9 cellular contexts compared by ENCODE assay signal in genomic region chr3:65963787-65964707, GRCh38.
DNase-seq lines count a peak whose midpoint lies in the region; ATAC-seq and TF ChIP-seq lines count a peak whose summit lies in the region.
"Had no signal": no experiment of that assay in that cellular context is flagged by ENCODE, and none has a peak within 500 bp of the region (broad histone marks: within the 10 kb centered on the region; RNA-seq: fewer than 3 reads in every experiment).

No MANE protein-coding gene starts in this region.

- H2AFZ ChIP-seq in neural progenitor cell (replicated peaks) = no peak overlapping the region

- POLR2A ChIA-PET in CD8-positive, alpha-beta T cell (lab: Charles Lee) = no interaction called here

- peak in 3 of 4 donors; percentile 51 to 70 (median 53) for ATAC-seq in heart left ventricle
- no peak for ATAC-seq in Right ventricle myocardium inferior
- ATAC-seq in HG02981 (IDR thresholded peaks at IDR 0.05; ENCODE audit: unreplicated experiment) = peak; percentile 95
- peak; percentile 86 for ATAC-seq in SK-N-SH treated with all-trans-retinoic acid at 6 μM for 48 hours
- peak; percentile 93 for ATAC-seq in stimulated activated effector memory CD8-positive, alpha-beta T cell treated with anti-CD3 and anti-CD28 coated beads, Interleukin-12 subunit alpha, Interleukin-12 subunit beta, amount 100 ng/mL, for 72 hours
- ATAC-seq in CD8-positive, alpha-beta T cell = no peak

- CTCF ChIA-PET in CD8-positive, alpha-beta T cell (lab: Charles Lee) = no interaction called here

- H3F3A ChIP-seq in neural progenitor cell (ENCODE audit: low read depth) = no peaks in the 10 kb centered on the region

- H3K4me3 Mint-ChIP-seq in stimulated activated effector memory CD8-positive, alpha-beta T cell treated with anti-CD3 and anti-CD28 coated beads, Interleukin-12 subunit alpha, Interleukin-12 subunit beta, amount 100 ng/mL, for 72 hours = no peak overlapping the region
- no peak overlapping the region for H3K4me3 Mint-ChIP-seq in neural progenitor cell
- no peak overlapping the region for H3K4me3 Mint-ChIP-seq in CD8-positive, alpha-beta T cell
- H3K4me3 Mint-ChIP-seq: dendritic cell treated with granulocyte-macrophage colony-stimulating factor and Interleukin-4, amounts not matched to agents 40 ng/mL and 50 ng/mL, for 4 days had no signal

- H3K9me3 Mint-ChIP-seq in stimulated activated effector memory CD8-positive, alpha-beta T cell treated with anti-CD3 and anti-CD28 coated beads, Interleukin-12 subunit alpha, Interleukin-12 subunit beta, amount 100 ng/mL, for 72 hours = peaks cover 2% of the 10 kb centered on the region
- no peaks in the 10 kb centered on the region for H3K9me3 Mint-ChIP-seq in neural progenitor cell
- no peaks in the 10 kb centered on the region for H3K9me3 Mint-ChIP-seq in CD8-positive, alpha-beta T cell
- H3K9me3 Mint-ChIP-seq: dendritic cell treated with granulocyte-macrophage colony-stimulating factor and Interleukin-4, amounts not matched to agents 40 ng/mL and 50 ng/mL, for 4 days had no signal

- H3K9me3 ChIP-seq in heart left ventricle (no peaks in the 10 kb centered on the region), neural progenitor cell (ENCODE audit: low read depth) (no peaks in the 10 kb centered on the region)
- H3K9me3 ChIP-seq in CD8-positive, alpha-beta T cell (ENCODE audit: low read length) = no peaks in the 10 kb centered on the region

- intact Hi-C loops in heart left ventricle (cut with DNase I) = loop anchor here in 3 of 10 donors (5.0 to 10.0 kb wide), 3 partner anchors 33 to 73 kb away; partner anchors contain the start of gene MAGI1 (in 2 of the 3)
- intact Hi-C loops in Right ventricle myocardium inferior (cut with DNase I) = no loop called here
- intact Hi-C loops in CD8-positive, alpha-beta T cell (cut with DNase I, micrococcal nuclease) = no loop called here

- no peak overlapping the region for H3K4me2 ChIP-seq in neural progenitor cell

- no peaks in the 10 kb centered on the region for H3K27me3 Mint-ChIP-seq in neural progenitor cell (ENCODE audit: insufficient read depth, low read depth)
- no peaks in the 10 kb centered on the region for H3K27me3 Mint-ChIP-seq in CD8-positive, alpha-beta T cell (ENCODE audit: low read depth)
- H3K27me3 Mint-ChIP-seq: dendritic cell treated with granulocyte-macrophage colony-stimulating factor and Interleukin-4, amounts not matched to agents 40 ng/mL and 50 ng/mL, for 4 days had no signal

- no peak overlapping the region for H3K4me3 ChIP-seq in heart left ventricle
- no peak overlapping the region for H3K4me3 ChIP-seq in neural progenitor cell
- no peak overlapping the region for H3K4me3 ChIP-seq in CD8-positive, alpha-beta T cell (ENCODE audit: low read depth, low read length)

- peaks cover 7% of the 10 kb centered on the region for H4K20me1 ChIP-seq in neural progenitor cell (ENCODE audit: low read depth)

- TF ChIP-seq POLR2A in heart left ventricle (IDR thresholded peaks at IDR 0.05) = no peak

- no peak for TF ChIP-seq CTCF in heart left ventricle (IDR thresholded peaks at IDR 0.05)
- no peak for TF ChIP-seq CTCF in neural progenitor cell (IDR thresholded peaks at IDR 0.05)
- no peak for TF ChIP-seq CTCF in CD8-positive, alpha-beta T cell (IDR thresholded peaks at IDR 0.05)

- DNase-seq in heart left ventricle = no peak
- DNase-seq in Right ventricle myocardium inferior (ENCODE audit: missing footprints) = no peak
- DNase-seq in glomerular visceral epithelial cell (ENCODE audit: extremely low spot score) = peak; percentile 79
- DNase-seq in stimulated activated effector memory CD8-positive, alpha-beta T cell treated with anti-CD3 and anti-CD28 coated beads, Interleukin-12 subunit alpha, Interleukin-12 subunit beta, amount 100 ng/mL, for 72 hours (ENCODE audit: low spot score in 2 of 2) = peak in 1 of 2 donors; percentile 51
- no peak for DNase-seq in neural progenitor cell (ENCODE audit: low spot score)
- no peak for DNase-seq in CD8-positive, alpha-beta T cell

- H3K36me3 ChIP-seq in heart left ventricle (no peaks in the 10 kb centered on the region), neural progenitor cell (no peaks in the 10 kb centered on the region)
- no peaks in the 10 kb centered on the region for H3K36me3 ChIP-seq in CD8-positive, alpha-beta T cell (ENCODE audit: insufficient read depth, low read length)

- H3K27ac Mint-ChIP-seq in stimulated activated effector memory CD8-positive, alpha-beta T cell treated with anti-CD3 and anti-CD28 coated beads, Interleukin-12 subunit alpha, Interleukin-12 subunit beta, amount 100 ng/mL, for 72 hours = peak overlapping the region; percentile 77
- no peak overlapping the region for H3K27ac Mint-ChIP-seq in neural progenitor cell
- no peak overlapping the region for H3K27ac Mint-ChIP-seq in CD8-positive, alpha-beta T cell
- H3K27ac Mint-ChIP-seq: dendritic cell treated with granulocyte-macrophage colony-stimulating factor and Interleukin-4, amounts not matched to agents 40 ng/mL and 50 ng/mL, for 4 days had no signal

- H3K27me3 ChIP-seq in heart left ventricle = no peaks in the 10 kb centered on the region
- H3K27me3 ChIP-seq in neural progenitor cell = no peaks in the 10 kb centered on the region
- no peaks in the 10 kb centered on the region for H3K27me3 ChIP-seq in CD8-positive, alpha-beta T cell (ENCODE audit: insufficient read depth, low read length)

- peaks cover 33% of the 10 kb centered on the region for H3K79me2 ChIP-seq in neural progenitor cell (ENCODE audit: low read depth)

- H3K9ac ChIP-seq in neural progenitor cell = no peak overlapping the region

- peaks cover 9% of the 10 kb centered on the region for H3K4me1 Mint-ChIP-seq in stimulated activated effector memory CD8-positive, alpha-beta T cell treated with anti-CD3 and anti-CD28 coated beads, Interleukin-12 subunit alpha, Interleukin-12 subunit beta, amount 100 ng/mL, for 72 hours
- H3K4me1 Mint-ChIP-seq in neural progenitor cell = peaks cover 14% of the 10 kb centered on the region
- no peaks in the 10 kb centered on the region for H3K4me1 Mint-ChIP-seq in CD8-positive, alpha-beta T cell (ENCODE audit: low read depth)

- peak overlapping the region in 4 of 12 donors; percentile 8 to 54 (median 34) for H3K27ac ChIP-seq in heart left ventricle
- H3K27ac ChIP-seq in neural progenitor cell = no peak overlapping the region
- H3K27ac ChIP-seq in CD8-positive, alpha-beta T cell (ENCODE audit: low read depth, low read length) = no peak overlapping the region

- H3K4me1 ChIP-seq in heart left ventricle = peaks cover 0 to 65% (median 31%) of the 10 kb centered on the region in 12 donors
- H3K4me1 ChIP-seq in neural progenitor cell = peaks cover 7% of the 10 kb centered on the region
- H3K4me1 ChIP-seq in CD8-positive, alpha-beta T cell (ENCODE audit: insufficient read depth, low read length) = no peaks in the 10 kb centered on the region

- 85 to 89% (median 88%) methylated on average over 5 of the region's 5 CpGs for WGBS in heart left ventricle, 4 donors

- H3K36me3 Mint-ChIP-seq in stimulated activated effector memory CD8-positive, alpha-beta T cell treated with anti-CD3 and anti-CD28 coated beads, Interleukin-12 subunit alpha, Interleukin-12 subunit beta, amount 100 ng/mL, for 72 hours = no peaks in the 10 kb centered on the region
- H3K36me3 Mint-ChIP-seq in neural progenitor cell = no peaks in the 10 kb centered on the region
- no peaks in the 10 kb centered on the region for H3K36me3 Mint-ChIP-seq in CD8-positive, alpha-beta T cell

TF ChIP-seq in SK-N-SH treated with all-trans-retinoic acid at 6 μM for 48 hours, 23 proteins besides CTCF, POLR2A, EP300 and RAD21:
- TF ChIP-seq ISL1 (CRISPR knock-in tag; IDR thresholded peaks at IDR 0.05) (peak; percentile 77), SNAI2 (CRISPR knock-in tag; IDR thresholded peaks at IDR 0.05) (no peak), ZC3H10 (CRISPR knock-in tag; IDR thresholded peaks at IDR 0.05) (peak; percentile 54; the same call in 1 of the 2 replicates)

Comparison
In these comparisons a context has a peak if more than half of its experiments do, and no peak if none do; other contexts are left out.
1. ATAC-seq: peak in heart left ventricle (3 of 4), HG02981 (single experiment), SK-N-SH treated with all-trans-retinoic acid at 6 μM for 48 hours (single experiment) and stimulated activated effector memory CD8-positive, alpha-beta T cell treated with anti-CD3 and anti-CD28 coated beads, Interleukin-12 subunit alpha, Interleukin-12 subunit beta, amount 100 ng/mL, for 72 hours (single experiment); none in Right ventricle myocardium inferior (single experiment) and CD8-positive, alpha-beta T cell (single experiment).